Comparison of ENCODE assay signal across 8 cellular contexts in genomic region chr19:10000171-10000826, GRCh38. TPM values are rescaled to one million over a fixed set of nuclear protein-coding genes. Genes with fewer than 3 reads are reported as not detected.
DNase-seq lines count a peak whose midpoint lies in the region; ATAC-seq, FAIRE-seq and TF ChIP-seq lines count a peak whose summit lies in the region.

No MANE protein-coding gene starts in this region.

- FAIRE-seq in D721Med (lab: Jason Lieb, UNC) = peak; percentile 21

- H3K36me3 ChIP-seq in cardiac muscle cell = no peaks in the 10 kb centered on the region

- no peak for TF ChIP-seq POLR2A in GM18505 (IDR thresholded peaks at IDR 0.05; ENCODE audit: borderline replicate concordance, extremely low read depth, insufficient read depth, insufficient read length)

- intact Hi-C loops in sciatic nerve (cut with DNase I) = no loop called here

- H3K4me1 Mint-ChIP-seq in activated naive CD4-positive, alpha-beta T cell treated with anti-CD3 and anti-CD28 coated beads, Interleukin-2, amount 10 ng/mL, durations not matched to agents 7 days and 5 days = peaks cover 12% of the 10 kb centered on the region

- H3K27me3 ChIP-seq in cardiac muscle cell = peaks cover 3% of the 10 kb centered on the region

- no peaks in the 10 kb centered on the region for H3K36me3 Mint-ChIP-seq in activated naive CD4-positive, alpha-beta T cell treated with anti-CD3 and anti-CD28 coated beads, Interleukin-2, amount 10 ng/mL, durations not matched to agents 7 days and 5 days

- CTCF ChIA-PET in activated naive CD4-positive, alpha-beta T cell treated with anti-CD3 and anti-CD28 coated beads, Interleukin-2, amount 10 ng/mL, durations not matched to agents 7 days and 5 days (lab: Charles Lee) = interaction anchor here (0.6 to 3.3 kb wide), 12 partner anchors 15 to 295 kb away, joined by 3 to 21 read pairs (median 3); no protein-coding TSS in a partner anchor

- ATAC-seq in SK-N-SH treated with all-trans-retinoic acid at 6 μM for 48 hours (peak; percentile 78), sciatic nerve (peak; percentile 68), GM18505 (IDR thresholded peaks at IDR 0.05; ENCODE audit: unreplicated experiment) (no peak), HG02623 (IDR thresholded peaks at IDR 0.05; ENCODE audit: unreplicated experiment) (no peak)

- no peak overlapping the region for H3K4me3 Mint-ChIP-seq in activated naive CD4-positive, alpha-beta T cell treated with anti-CD3 and anti-CD28 coated beads, Interleukin-2, amount 10 ng/mL, durations not matched to agents 7 days and 5 days

- TF ChIP-seq CTCF in D721Med (IDR thresholded peaks at IDR 0.05; ENCODE audit: insufficient read depth, missing control alignments) = peak; percentile 76
- peak; percentile 91 for TF ChIP-seq CTCF in cardiac muscle cell (IDR thresholded peaks at IDR 0.05; ENCODE audit: low read depth, low read length)

- DNase-seq in D721Med (ENCODE audit: insufficient read length, low spot score) = peak; percentile 89
- peak; percentile 78 for DNase-seq in HuH-7 (ENCODE audit: low spot score)
- peak; percentile 78 for DNase-seq in activated naive CD4-positive, alpha-beta T cell treated with anti-CD3 and anti-CD28 coated beads, Interleukin-2, amount 10 ng/mL, durations not matched to agents 7 days and 5 days
- peak; percentile 81 to 83 for DNase-seq in cardiac muscle cell (ENCODE audit: low read depth in 1 of 2, low spot score in 1 of 2)
- peak; percentile 87 for DNase-seq in sciatic nerve (ENCODE audit: low spot score)

- H3K27ac ChIP-seq in cardiac muscle cell = no peak overlapping the region

- no peaks in the 10 kb centered on the region for H3K9me3 Mint-ChIP-seq in activated naive CD4-positive, alpha-beta T cell treated with anti-CD3 and anti-CD28 coated beads, Interleukin-2, amount 10 ng/mL, durations not matched to agents 7 days and 5 days

- no peaks in the 10 kb centered on the region for H3K4me1 ChIP-seq in cardiac muscle cell (ENCODE audit: low read depth)

- H3K9me3 ChIP-seq in cardiac muscle cell (ENCODE audit: low read depth) = no peaks in the 10 kb centered on the region

- peaks cover 53% of the 10 kb centered on the region for H3K27me3 Mint-ChIP-seq in activated naive CD4-positive, alpha-beta T cell treated with anti-CD3 and anti-CD28 coated beads, Interleukin-2, amount 10 ng/mL, durations not matched to agents 7 days and 5 days

- H3K27ac Mint-ChIP-seq in activated naive CD4-positive, alpha-beta T cell treated with anti-CD3 and anti-CD28 coated beads, Interleukin-2, amount 10 ng/mL, durations not matched to agents 7 days and 5 days = no peak overlapping the region

- H3K4me3 ChIP-seq in cardiac muscle cell = no peak overlapping the region

TF ChIP-seq in SK-N-SH treated with all-trans-retinoic acid at 6 μM for 48 hours, 23 proteins besides CTCF, POLR2A, EP300 and RAD21:
- TF ChIP-seq ZC3H10 (CRISPR knock-in tag; IDR thresholded peaks at IDR 0.05) (no peak), POU6F1 (CRISPR knock-in tag; IDR thresholded peaks at IDR 0.05; ENCODE audit: borderline replicate concordance, low read depth) (no peak), RARB (CRISPR knock-in tag; IDR thresholded peaks at IDR 0.05) (no peak), GLIS3 (CRISPR knock-in tag; IDR thresholded peaks at IDR 0.05) (no peak), ISL1 (CRISPR knock-in tag; IDR thresholded peaks at IDR 0.05) (no peak), TSHZ2 (CRISPR knock-in tag; IDR thresholded peaks at IDR 0.05) (no peak), ZFP3 (CRISPR knock-in tag; IDR thresholded peaks at IDR 0.05) (no peak), ZNF565 (CRISPR knock-in tag; conservative IDR thresholded peaks at IDR 0.05; ENCODE audit: low read depth) (no peak), OSR1 (CRISPR knock-in tag; IDR thresholded peaks at IDR 0.05) (no peak), SNAI2 (CRISPR knock-in tag; IDR thresholded peaks at IDR 0.05) (no peak), BACH2 (CRISPR knock-in tag; IDR thresholded peaks at IDR 0.05; ENCODE audit: borderline replicate concordance) (no peak), TOX (CRISPR knock-in tag; IDR thresholded peaks at IDR 0.05; ENCODE audit: borderline replicate concordance) (no peak), PATZ1 (CRISPR knock-in tag; IDR thresholded peaks at IDR 0.05; ENCODE audit: borderline replicate concordance) (no peak), TCF4 (CRISPR knock-in tag; IDR thresholded peaks at IDR 0.05; ENCODE audit: borderline replicate concordance) (no peak), CSDC2 (CRISPR knock-in tag; IDR thresholded peaks at IDR 0.05) (no peak), ZFP30 (CRISPR knock-in tag; IDR thresholded peaks at IDR 0.05) (no peak), PPARA (CRISPR knock-in tag; IDR thresholded peaks at IDR 0.05; ENCODE audit: borderline replicate concordance) (no peak), CSRNP3 (CRISPR knock-in tag; IDR thresholded peaks at IDR 0.05) (no peak)
TF ChIP-seq in SK-N-SH treated with all-trans-retinoic acid at 6 μM for 48 hours: peak in this region for 0.

RNA-seq across cellular contexts. Expression of gene COL5A3, which starts 10.0 kb away (rescaled TPM):
- not detected in 2 replicates for total RNA-seq in cardiac muscle cell
- 0.24 TPM in 1 of 2 replicates, not detected in the other for polyA plus RNA-seq in cardiac muscle cell
- total RNA-seq in sciatic nerve = 47.5 TPM

RNA-seq across cellular contexts. Expression of gene RDH8, which starts 13.0 kb away (rescaled TPM):
- total RNA-seq in cardiac muscle cell (not detected in 2 replicates), sciatic nerve (not detected)
- not detected in 2 replicates for polyA plus RNA-seq in cardiac muscle cell

Comparison
In these comparisons a context has a peak if more than half of its experiments do, and no peak if none do; other contexts are left out.
1. ATAC-seq: peak in SK-N-SH treated with all-trans-retinoic acid at 6 μM for 48 hours (single experiment) and sciatic nerve (single experiment); none in GM18505 (single experiment) and HG02623 (single experiment).
2. RNA of gene COL5A3, which starts 10.0 kb away (total RNA-seq): 47.5 TPM in sciatic nerve (single experiment); not detected in cardiac muscle cell; every median in the first group is over 10 times any median in the second.
3. Peak in every context shown above with its lines, with median percentiles within 50 percentile points of each other: DNase-seq.